In genomic region chr3:16463119-16463518, GRCh38 we compare ENCODE assay signal across 17 cellular contexts. TPM values are rescaled to one million over a fixed set of nuclear protein-coding genes. Genes with fewer than 3 reads are reported as not detected.
A peak's percentile ranks its signal among the peaks of the same experiment; 100 is the strongest.
DNase-seq lines count a peak whose midpoint lies in the region; ATAC-seq and TF ChIP-seq lines count a peak whose summit lies in the region.
"Had no signal": no experiment of that assay in that cellular context is flagged by ENCODE, and none has a peak within 500 bp of the region (broad histone marks: within the 10 kb centered on the region; RNA-seq: fewer than 3 reads in every experiment).

No MANE protein-coding gene starts in this region.

- H3K4me1 Mint-ChIP-seq in activated naive CD4-positive, alpha-beta T cell treated with anti-CD3 and anti-CD28 coated beads, Interleukin-2, amount 50 U/mL, for 24 hours, result peaks cover 58% of the 10 kb centered on the region
- peaks cover 51 to 64% (median 59%) of the 10 kb centered on the region in 3 donors for H3K4me1 Mint-ChIP-seq in T-cell

- H3K4me1 ChIP-seq in effector memory CD4-positive, alpha-beta T cell (ENCODE audit: control insufficient read depth, insufficient read depth, low read length, poor library complexity, severe bottlenecking), result peaks cover 6% of the 10 kb centered on the region
- H3K4me1 ChIP-seq in upper lobe of right lung, result peaks cover 18% of the 10 kb centered on the region

- DNase-seq in activated naive CD4-positive, alpha-beta T cell treated with Interleukin-2 at 50 U/mL for 16 hours, result no peak
- DNase-seq in T-cell (no peak), T-helper 9 cell (no peak), upper lobe of right lung (no peak), GM03348 (ENCODE audit: low spot score) (no peak)
- DNase-seq in effector memory CD4-positive, alpha-beta T cell, result no peak
- DNase-seq: activated CD4-positive, alpha-beta T cell treated with anti-CD3 and anti-CD28 coated beads, Interleukin-2, amount 50 U/mL, for 4 hours; Caco-2; cerebellar nuclear complex; left ventricle myocardium inferior; NCI-H2029 treated with DMSO at 0.1 percent for 48 hours; NK-92 treated with Interleukin-12 subunit alpha and Interleukin-12 subunit beta, amount 100 ng/mL, for 24 hours; SK-N-SH; stimulated activated CD4-positive, alpha-beta T cell treated with anti-CD3 and anti-CD28 coated beads, Interleukin-4, amount 100 ng/mL, for 1 hour; substantia nigra had no signal

- TF ChIP-seq CTCF in upper lobe of right lung (IDR thresholded peaks at IDR 0.05), result no peak

- H3K27me3 ChIP-seq in effector memory CD4-positive, alpha-beta T cell (replicated peaks; ENCODE audit: control insufficient read depth, insufficient read depth, low read length, poor library complexity, severe bottlenecking), result no peaks in the 10 kb centered on the region
- H3K27me3 ChIP-seq in upper lobe of right lung, result no peaks in the 10 kb centered on the region

- no peaks in the 10 kb centered on the region for H3K27me3 Mint-ChIP-seq in activated naive CD4-positive, alpha-beta T cell treated with anti-CD3 and anti-CD28 coated beads, Interleukin-2, amount 50 U/mL, for 24 hours
- no peaks in the 10 kb centered on the region for H3K27me3 Mint-ChIP-seq in T-cell

- intact Hi-C loops in upper lobe of right lung (cut with DNase I), result no loop called here

- POLR2A ChIA-PET in T-cell (lab: Charles Lee), result interaction anchor here in 1 of 2 donors (0.8 kb wide), 1 partner anchor 172 kb away, joined by 3 read pairs; no protein-coding TSS in a partner anchor

- ATAC-seq in T-cell (replicated peaks in 1 of 4), result peak in 1 of 4 experiments; percentile 8
- ATAC-seq in upper lobe of right lung, result no peak

- no peaks in the 10 kb centered on the region for H3K9me3 Mint-ChIP-seq in activated naive CD4-positive, alpha-beta T cell treated with anti-CD3 and anti-CD28 coated beads, Interleukin-2, amount 50 U/mL, for 24 hours
- no peaks in the 10 kb centered on the region for H3K9me3 Mint-ChIP-seq in T-cell

- H3K36me3 ChIP-seq in effector memory CD4-positive, alpha-beta T cell (ENCODE audit: control insufficient read depth, insufficient read depth, low read length), result no peaks in the 10 kb centered on the region
- peaks cover 4% of the 10 kb centered on the region for H3K36me3 ChIP-seq in upper lobe of right lung

- peak overlapping the region; percentile 28 for H3K27ac ChIP-seq in effector memory CD4-positive, alpha-beta T cell (ENCODE audit: insufficient read depth, low read length, poor library complexity, severe bottlenecking)
- H3K27ac ChIP-seq in upper lobe of right lung, result no peak overlapping the region

- peak overlapping the region; percentile 6 for H3K4me3 Mint-ChIP-seq in activated naive CD4-positive, alpha-beta T cell treated with anti-CD3 and anti-CD28 coated beads, Interleukin-2, amount 50 U/mL, for 24 hours
- H3K4me3 Mint-ChIP-seq in T-cell, result peak overlapping the region in 1 of 3 donors; percentile 38

- no peak overlapping the region for H3K4me3 ChIP-seq in effector memory CD4-positive, alpha-beta T cell (ENCODE audit: insufficient read depth, low read depth, low read length, poor library complexity, severe bottlenecking)
- no peak overlapping the region for H3K4me3 ChIP-seq in upper lobe of right lung
- H3K4me3 ChIP-seq: left ventricle myocardium inferior, smooth muscle cell had no signal

- peaks cover 14% of the 10 kb centered on the region for H3K36me3 Mint-ChIP-seq in activated naive CD4-positive, alpha-beta T cell treated with anti-CD3 and anti-CD28 coated beads, Interleukin-2, amount 50 U/mL, for 24 hours
- H3K36me3 Mint-ChIP-seq in T-cell, result peaks cover 24% of the 10 kb centered on the region

- H3K9me3 ChIP-seq in effector memory CD4-positive, alpha-beta T cell (ENCODE audit: control insufficient read depth, low read length), result no peaks in the 10 kb centered on the region
- H3K9me3 ChIP-seq in upper lobe of right lung, result no peaks in the 10 kb centered on the region
- H3K9me3 ChIP-seq: SK-N-SH had no signal

- peak overlapping the region; percentile 20 for H3K27ac Mint-ChIP-seq in activated naive CD4-positive, alpha-beta T cell treated with anti-CD3 and anti-CD28 coated beads, Interleukin-2, amount 50 U/mL, for 24 hours
- H3K27ac Mint-ChIP-seq in T-cell, result peak overlapping the region; percentile 72 to 78

- CTCF ChIA-PET in T-cell (lab: Charles Lee), result interaction anchor here in 1 of 2 donors (0.8 to 1.5 kb wide), 2 partner anchors 18 to 41 kb away, joined by 3 to 4 read pairs; no protein-coding TSS in a partner anchor

RNA-seq across cellular contexts. Expression of gene RFTN1, which starts 50.4 kb away (rescaled TPM):
- total RNA-seq in T-cell (10 to 100 TPM; 55.5 to 73.4 (median 70.7) TPM), upper lobe of right lung (69.4 TPM)
